ENCODE assay signal across 1 cellular context in the genomic region with DNA sequence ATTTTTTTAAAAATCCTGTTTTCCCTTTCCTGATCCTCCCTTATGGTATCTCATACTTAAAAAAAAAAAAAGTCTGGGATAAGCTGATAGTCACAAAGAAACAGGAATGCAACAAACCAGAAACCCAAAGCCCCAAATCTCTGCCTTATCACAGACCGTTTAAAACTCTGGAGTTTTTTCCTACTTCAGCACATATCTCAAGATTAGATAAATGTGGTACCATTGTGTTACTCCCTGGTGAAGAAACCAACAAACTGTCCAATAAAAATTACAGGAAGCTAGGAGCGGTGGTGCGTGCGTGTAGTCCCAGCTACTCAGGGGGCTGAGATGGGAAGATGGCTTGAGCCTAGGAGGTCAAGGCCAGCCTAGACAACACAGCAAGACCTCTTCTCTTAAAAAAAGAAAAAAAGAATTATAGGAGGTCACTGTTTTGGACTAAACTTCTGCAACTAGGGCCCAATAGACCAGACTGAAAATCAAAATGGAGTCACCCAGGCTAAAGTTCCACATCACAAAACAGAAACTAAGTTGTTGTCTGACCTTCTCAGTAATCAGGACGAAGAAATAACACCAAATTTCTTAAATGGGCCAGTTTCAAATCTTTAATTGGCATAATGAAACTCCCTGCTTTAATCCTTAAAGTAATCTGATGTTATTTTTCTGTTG.
A peak's percentile ranks its signal among the peaks of the same experiment; 100 is the strongest.
TF ChIP-seq lines count a peak whose summit lies in the region.

No MANE protein-coding gene starts in this region.

TF ChIP-seq in K562, 482 proteins besides CTCF, POLR2A, EP300 and RAD21:
- TF ChIP-seq TSHZ1 (CRISPR knock-in tag; IDR thresholded peaks at IDR 0.05) (peak; percentile 4; the same call in 1 of the 2 replicates), ZNF586 (CRISPR knock-in tag; conservative IDR thresholded peaks at IDR 0.05) (no peak), ZNF175 (CRISPR knock-in tag; IDR thresholded peaks at IDR 0.05; ENCODE audit: low read depth) (peak; percentile 89), ZNF395 (CRISPR knock-in tag; IDR thresholded peaks at IDR 0.05) (peak; percentile 76; the same call in 1 of the 2 replicates), CHCHD3 (CRISPR knock-in tag; IDR thresholded peaks at IDR 0.05) (no peak), BACH1 (tag; IDR thresholded peaks at IDR 0.05) (0 out of 2 replicates have a peak, but pooled peaks have one; percentile 44), DDX20 (tag; IDR thresholded peaks at IDR 0.05; ENCODE audit: low read depth) (peak; percentile 70; the same call in 1 of the 2 replicates), SMAD4 (CRISPR knock-in tag; conservative IDR thresholded peaks at IDR 0.05) (0 out of 2 replicates have a peak, but pooled peaks have one; percentile 14), ZNF589 (CRISPR knock-in tag; IDR thresholded peaks at IDR 0.05; ENCODE audit: low read depth) (0 out of 2 replicates have a peak, but pooled peaks have one; percentile 60), ZNF23 (CRISPR knock-in tag; IDR thresholded peaks at IDR 0.05) (no peak), PTTG1 (tag; IDR thresholded peaks at IDR 0.05; ENCODE audit: low read depth) (peak; percentile 81), NR2C1 (IDR thresholded peaks at IDR 0.05) (no peak), NR2C1 (tag; IDR thresholded peaks at IDR 0.05) (0 out of 2 replicates have a peak, but pooled peaks have one; percentile 36), GTF2E2 (tag; IDR thresholded peaks at IDR 0.05) (0 out of 2 replicates have a peak, but pooled peaks have one; percentile 55), ID3 (CRISPR knock-in tag; IDR thresholded peaks at IDR 0.05) (no peak), ID3 (tag; IDR thresholded peaks at IDR 0.05) (no peak), ADNP (tag; IDR thresholded peaks at IDR 0.05) (no peak)
- TF ChIP-seq, protein P1, sequence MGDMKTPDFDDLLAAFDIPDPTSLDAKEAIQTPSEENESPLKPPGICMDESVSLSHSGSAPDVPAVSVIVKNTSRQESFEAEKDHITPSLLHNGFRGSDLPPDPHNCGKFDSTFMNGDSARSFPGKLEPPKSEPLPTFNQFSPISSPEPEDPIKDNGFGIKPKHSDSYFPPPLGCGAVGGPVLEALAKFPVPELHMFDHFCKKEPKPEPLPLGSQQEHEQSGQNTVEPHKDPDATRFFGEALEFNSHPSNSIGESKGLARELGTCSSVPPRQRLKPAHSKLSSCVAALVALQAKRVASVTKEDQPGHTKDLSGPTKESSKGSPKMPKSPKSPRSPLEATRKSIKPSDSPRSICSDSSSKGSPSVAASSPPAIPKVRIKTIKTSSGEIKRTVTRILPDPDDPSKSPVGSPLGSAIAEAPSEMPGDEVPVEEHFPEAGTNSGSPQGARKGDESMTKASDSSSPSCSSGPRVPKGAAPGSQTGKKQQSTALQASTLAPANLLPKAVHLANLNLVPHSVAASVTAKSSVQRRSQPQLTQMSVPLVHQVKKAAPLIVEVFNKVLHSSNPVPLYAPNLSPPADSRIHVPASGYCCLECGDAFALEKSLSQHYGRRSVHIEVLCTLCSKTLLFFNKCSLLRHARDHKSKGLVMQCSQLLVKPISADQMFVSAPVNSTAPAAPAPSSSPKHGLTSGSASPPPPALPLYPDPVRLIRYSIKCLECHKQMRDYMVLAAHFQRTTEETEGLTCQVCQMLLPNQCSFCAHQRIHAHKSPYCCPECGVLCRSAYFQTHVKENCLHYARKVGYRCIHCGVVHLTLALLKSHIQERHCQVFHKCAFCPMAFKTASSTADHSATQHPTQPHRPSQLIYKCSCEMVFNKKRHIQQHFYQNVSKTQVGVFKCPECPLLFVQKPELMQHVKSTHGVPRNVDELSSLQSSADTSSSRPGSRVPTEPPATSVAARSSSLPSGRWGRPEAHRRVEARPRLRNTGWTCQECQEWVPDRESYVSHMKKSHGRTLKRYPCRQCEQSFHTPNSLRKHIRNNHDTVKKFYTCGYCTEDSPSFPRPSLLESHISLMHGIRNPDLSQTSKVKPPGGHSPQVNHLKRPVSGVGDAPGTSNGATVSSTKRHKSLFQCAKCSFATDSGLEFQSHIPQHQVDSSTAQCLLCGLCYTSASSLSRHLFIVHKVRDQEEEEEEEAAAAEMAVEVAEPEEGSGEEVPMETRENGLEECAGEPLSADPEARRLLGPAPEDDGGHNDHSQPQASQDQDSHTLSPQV (IDR thresholded peaks at IDR 0.05), result peak; percentile 61; the same call in 1 of the 2 replicates
- TF ChIP-seq, protein P2, sequence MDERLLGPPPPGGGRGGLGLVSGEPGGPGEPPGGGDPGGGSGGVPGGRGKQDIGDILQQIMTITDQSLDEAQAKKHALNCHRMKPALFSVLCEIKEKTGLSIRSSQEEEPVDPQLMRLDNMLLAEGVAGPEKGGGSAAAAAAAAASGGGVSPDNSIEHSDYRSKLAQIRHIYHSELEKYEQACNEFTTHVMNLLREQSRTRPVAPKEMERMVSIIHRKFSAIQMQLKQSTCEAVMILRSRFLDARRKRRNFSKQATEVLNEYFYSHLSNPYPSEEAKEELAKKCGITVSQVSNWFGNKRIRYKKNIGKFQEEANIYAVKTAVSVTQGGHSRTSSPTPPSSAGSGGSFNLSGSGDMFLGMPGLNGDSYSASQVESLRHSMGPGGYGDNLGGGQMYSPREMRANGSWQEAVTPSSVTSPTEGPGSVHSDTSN (CRISPR knock-in tag; IDR thresholded peaks at IDR 0.05; ENCODE audit: low read depth), result no peak
- TF ChIP-seq, protein P2 (tag; conservative IDR thresholded peaks at IDR 0.05; ENCODE audit: low read depth), result 0 out of 2 replicates have a peak, but pooled peaks have one; percentile 16
